ENCODE assay signal across 9 cellular contexts in the genomic region with DNA sequence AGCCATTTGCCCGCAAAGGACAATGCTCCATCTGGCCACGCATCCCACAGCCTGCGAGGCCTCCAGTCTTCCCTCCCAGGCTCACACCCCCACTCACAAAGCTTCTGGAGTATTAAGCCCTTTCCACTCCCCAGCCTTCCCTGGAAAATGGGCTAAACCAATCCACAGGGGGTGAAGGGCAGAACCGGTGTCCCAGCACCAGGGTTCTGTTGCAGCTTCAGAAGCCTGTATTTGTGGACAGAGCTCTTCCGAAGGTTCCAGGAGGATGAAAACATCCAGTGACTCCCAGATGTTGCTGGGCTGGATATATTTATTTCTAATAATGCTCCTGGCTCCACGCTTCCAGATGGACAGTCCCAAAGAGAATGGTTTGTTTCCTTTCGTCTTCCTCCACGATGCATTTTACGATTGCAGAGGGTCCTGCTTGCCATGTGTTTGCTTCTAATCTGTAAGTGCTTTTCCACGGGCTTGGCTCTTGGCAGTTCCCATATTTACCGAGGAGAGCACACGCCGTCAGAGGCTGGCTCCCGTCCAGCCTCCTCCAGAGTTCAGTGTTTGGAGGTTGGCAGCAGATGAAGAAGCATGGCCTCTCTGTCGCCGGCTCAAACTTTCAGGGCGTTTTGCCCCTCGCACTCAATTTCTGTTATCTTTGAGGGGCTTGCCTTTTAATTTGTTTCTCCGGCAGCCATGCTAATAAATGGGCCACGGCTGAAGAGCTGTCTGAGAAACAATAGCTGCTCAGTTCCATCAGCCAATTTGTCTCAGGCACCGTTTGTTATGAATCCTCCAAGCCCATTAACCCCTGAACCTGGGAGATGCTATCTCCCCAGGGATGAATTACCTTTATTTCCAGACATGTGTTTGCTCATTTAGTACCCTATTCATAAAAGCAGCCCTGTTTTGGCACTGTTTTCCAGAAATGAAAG.
A peak's percentile ranks its signal among the peaks of the same experiment; 100 is the strongest.
DNase-seq lines count a peak whose midpoint lies in the region; ATAC-seq, FAIRE-seq and TF ChIP-seq lines count a peak whose summit lies in the region.
"Had no signal": no experiment of that assay in that cellular context is flagged by ENCODE, and none has a peak within 500 bp of the region (broad histone marks: within the 10 kb centered on the region; RNA-seq: fewer than 3 reads in every experiment).

No MANE protein-coding gene starts in this region.

- H3K9me3 ChIP-seq in WERI-Rb-1 (ENCODE audit: severe bottlenecking) (peaks cover 13% of the 10 kb centered on the region), hepatocyte (ENCODE audit: low read depth) (no peaks in the 10 kb centered on the region), stomach (no peaks in the 10 kb centered on the region)

- H3K4me3 ChIP-seq in WERI-Rb-1 (ENCODE audit: low read depth, low read length): peak overlapping the region; percentile 69
- H3K4me3 ChIP-seq in hepatocyte: no peak overlapping the region
- peak overlapping the region; percentile 3 to 19 (median 12) for H3K4me3 ChIP-seq in stomach

- no peak for ATAC-seq in HG03469 (IDR thresholded peaks at IDR 0.05; ENCODE audit: unreplicated experiment)
- no peak for ATAC-seq in GM19328 (IDR thresholded peaks at IDR 0.05; ENCODE audit: unreplicated experiment)
- ATAC-seq in HG03135 (IDR thresholded peaks at IDR 0.05; ENCODE audit: unreplicated experiment): no peak

- no peak for TF ChIP-seq EP300 in stomach (IDR thresholded peaks at IDR 0.05)

- FAIRE-seq in GM19239 (lab: Jason Lieb, UNC): no peak

- H3K79me2 ChIP-seq in hepatocyte: no peaks in the 10 kb centered on the region

- H3K4me1 ChIP-seq in hepatocyte (ENCODE audit: insufficient read depth): peaks cover 39% of the 10 kb centered on the region
- H3K4me1 ChIP-seq in stomach: peaks cover 16 to 57% (median 49%) of the 10 kb centered on the region in 4 donors

- H3K27ac ChIP-seq in WERI-Rb-1 (peak overlapping the region; percentile 99), hepatocyte (peak overlapping the region; percentile 88), stomach (peak overlapping the region; percentile 35 to 84 (median 73))
- H3K27ac ChIP-seq: KMS-11 had no signal

- peak overlapping the region; percentile 7 for H2AFZ ChIP-seq in hepatocyte

- no peaks in the 10 kb centered on the region for H4K20me1 ChIP-seq in hepatocyte (ENCODE audit: insufficient read depth, poor library complexity, severe bottlenecking)

- H3K9me2 ChIP-seq in hepatocyte (replicated peaks; ENCODE audit: insufficient read depth): no peaks in the 10 kb centered on the region

- no peak for TF ChIP-seq POLR2A in stomach (IDR thresholded peaks at IDR 0.05)

- no peaks in the 10 kb centered on the region for H3K27me3 ChIP-seq in WERI-Rb-1 (ENCODE audit: insufficient read depth, low read depth, severe bottlenecking)
- H3K27me3 ChIP-seq in hepatocyte: no peaks in the 10 kb centered on the region
- no peaks in the 10 kb centered on the region for H3K27me3 ChIP-seq in stomach

- intact Hi-C loops in stomach (cut with DNase I; ENCODE audit: low total_unique reads): no loop called here

- 37% methylated on average over 21 of the region's 21 CpGs for whole genome bisulfite sequencing in hepatocyte (ENCODE audit: low lambda C conversion rate, missing lambda C conversion rate)
- 13 to 21% (median 15%) methylated on average over 21 of the region's 21 CpGs for WGBS in stomach, 5 donors

- H3K36me3 ChIP-seq in WERI-Rb-1: no peaks in the 10 kb centered on the region
- H3K36me3 ChIP-seq in hepatocyte (replicated peaks; ENCODE audit: insufficient read depth, low read depth): no peaks in the 10 kb centered on the region
- no peaks in the 10 kb centered on the region for H3K36me3 ChIP-seq in stomach

- TF ChIP-seq CTCF in WERI-Rb-1 (IDR thresholded peaks at IDR 0.05; ENCODE audit: low read depth, low read length) (no peak), hepatocyte (IDR thresholded peaks at IDR 0.05; ENCODE audit: poor library complexity) (no peak), stomach (IDR thresholded peaks at IDR 0.05) (no peak)

- H3K4me2 ChIP-seq in hepatocyte: peak overlapping the region; percentile 62
- H3K4me2 ChIP-seq: KMS-11 had no signal

- peak; percentile 56 for DNase-seq in LHCN-M2 (ENCODE audit: low read depth)
- peak; percentile 86 for DNase-seq in WERI-Rb-1
- DNase-seq in hepatocyte (ENCODE audit: low spot score): peak; percentile 89
- DNase-seq in stomach: peak; percentile 91
- DNase-seq in GM19239 (ENCODE audit: insufficient read length, low spot score): no peak
